Comparison of ENCODE assay signal across 21 cellular contexts in genomic region chr1:64811131-64811530, GRCh38.
A peak's percentile ranks its signal among the peaks of the same experiment; 100 is the strongest.
DNase-seq lines count a peak whose midpoint lies in the region; TF ChIP-seq lines count a peak whose summit lies in the region.
"Had no signal": no experiment of that assay in that cellular context is flagged by ENCODE, and none has a peak within 500 bp of the region (broad histone marks: within the 10 kb centered on the region; RNA-seq: fewer than 3 reads in every experiment).

No MANE protein-coding gene starts in this region.

- TF ChIP-seq CTCF in tibial artery (IDR thresholded peaks at IDR 0.05), result no peak

- no peak overlapping the region for H3K14ac ChIP-seq in neuronal stem cell (ENCODE audit: low read length)

- peak; percentile 66 for DNase-seq in DMS153 (lab: John Stamatoyannopoulos, UW)
- peak; percentile 9 for DNase-seq in NCI-H1417 treated with DMSO at 0.1 percent for 48 hours (lab: John Stamatoyannopoulos, UW)
- peak; percentile 11 for DNase-seq in NCI-H2107 (lab: John Stamatoyannopoulos, UW)
- DNase-seq in SK-N-MC (ENCODE audit: low read depth, low spot score), result peak; percentile 99
- no peak for DNase-seq in activated CD4-positive, alpha-beta T cell treated with anti-CD3 and anti-CD28 coated beads for 1 hour
- no peak for DNase-seq in neuronal stem cell (ENCODE audit: low spot score)
- no peak for DNase-seq in tibial artery
- no peak for DNase-seq in C1 segment of cervical spinal cord (lab: John Stamatoyannopoulos, UW)
- DNase-seq: CD8-positive, alpha-beta T cell; H7; HFFc6; MV-4-11; NCI-H446 treated with DMSO at 0.1 percent for 48 hours; NCI-H82; PC-9; SIG-M5; T1000 had no signal

- H3K27me3 ChIP-seq in neuronal stem cell (ENCODE audit: control insufficient read depth in 3 of 3, insufficient read depth in 3 of 3, low read depth in 1 of 3, low read length in 3 of 3) (no peaks in the 10 kb centered on the region), tibial artery (no peaks in the 10 kb centered on the region)
- H3K27me3 ChIP-seq: BLaER1 had no signal

- H2BK15ac ChIP-seq in neuronal stem cell (ENCODE audit: low read length), result no peak overlapping the region

- H2BK12ac ChIP-seq in neuronal stem cell (ENCODE audit: low read length), result no peak overlapping the region

- no peak overlapping the region for H3K27ac ChIP-seq in SK-N-MC
- no peak overlapping the region for H3K27ac ChIP-seq in neuronal stem cell (replicated peaks; ENCODE audit: low read length)
- H3K27ac ChIP-seq in tibial artery, result no peak overlapping the region
- H3K27ac ChIP-seq: A549, BLaER1, KMS-11, PC-9, RWPE1 had no signal

- H3K4me1 ChIP-seq in neuronal stem cell (ENCODE audit: control insufficient read depth in 2 of 2, insufficient read depth in 1 of 2, low read depth in 1 of 2, low read length in 2 of 2), result no peaks in the 10 kb centered on the region
- H3K4me1 ChIP-seq in tibial artery, result peaks cover 0 to 6% (median 2%) of the 10 kb centered on the region in 4 donors
- H3K4me1 ChIP-seq: A549, BLaER1 had no signal

- no peak overlapping the region for H2AK5ac ChIP-seq in neuronal stem cell (ENCODE audit: low read depth, low read length)

- no peak overlapping the region for H2AFZ ChIP-seq in neuronal stem cell (ENCODE audit: low read length)
- H2AFZ ChIP-seq: PC-9 had no signal

- no peak overlapping the region for H3K4me2 ChIP-seq in neuronal stem cell (ENCODE audit: insufficient read depth, low read length, poor library complexity, severe bottlenecking)
- H3K4me2 ChIP-seq: A549, BLaER1, KMS-11, PC-9 had no signal

- H2BK120ac ChIP-seq in neuronal stem cell (ENCODE audit: low read depth, low read length), result no peak overlapping the region

- H3K23ac ChIP-seq in neuronal stem cell (ENCODE audit: low read depth, low read length, poor library complexity), result no peak overlapping the region

- no CpG with 5 or more reads among the region's 6 CpGs for WGBS in neuronal stem cell (ENCODE audit: extremely low coverage in 2 of 2, insufficient read length in 2 of 2, insufficient replicate concordance in 1 of 2), 2 donors

- peaks cover 62% of the 10 kb centered on the region for H3K36me3 ChIP-seq in SK-N-MC (ENCODE audit: insufficient read depth, low read length)
- H3K36me3 ChIP-seq in neuronal stem cell (replicated peaks in 1 of 2; ENCODE audit: control insufficient read depth in 2 of 2, insufficient read depth in 2 of 2, low read length in 2 of 2), result peaks cover under 1 to 48% of the 10 kb centered on the region in 2 donors
- peaks cover 0 to 16% (median 0%) of the 10 kb centered on the region in 3 donors for H3K36me3 ChIP-seq in tibial artery

- H4K91ac ChIP-seq in neuronal stem cell (ENCODE audit: low read depth, low read length, poor library complexity), result no peak overlapping the region

- H3K4me3 ChIP-seq in SK-N-MC, result peak overlapping the region; percentile 49; the same call in 1 of the 2 replicates
- H3K4me3 ChIP-seq in neuronal stem cell (ENCODE audit: low read length in 2 of 2), result no peak overlapping the region
- H3K4me3 ChIP-seq in tibial artery, result no peak overlapping the region
- H3K4me3 ChIP-seq: A549, BLaER1, PC-9 had no signal

- intact Hi-C loops in tibial artery (cut with DNase I; ENCODE audit: low total_unique reads), result no loop called here

- H3K9ac ChIP-seq in SK-N-MC (ENCODE audit: insufficient read length) (no peak overlapping the region), neuronal stem cell (ENCODE audit: low read depth, low read length, poor library complexity) (no peak overlapping the region)
- H3K9ac ChIP-seq: BLaER1, KMS-11 had no signal

- H3K4ac ChIP-seq in neuronal stem cell (ENCODE audit: low read length), result no peak overlapping the region

- H3K18ac ChIP-seq in neuronal stem cell (ENCODE audit: low read length), result no peak overlapping the region

- H3K9me3 ChIP-seq in SK-N-MC (ENCODE audit: low read depth, low read length) (no peaks in the 10 kb centered on the region), neuronal stem cell (replicated peaks in 1 of 2; ENCODE audit: control insufficient read depth in 2 of 2, insufficient read depth in 1 of 2, low read depth in 1 of 2, low read length in 2 of 2) (no peaks in the 10 kb centered on the region), tibial artery (no peaks in the 10 kb centered on the region)
- H3K9me3 ChIP-seq: A549 had no signal

- no peak overlapping the region for H2BK5ac ChIP-seq in neuronal stem cell (ENCODE audit: low read length)

- H3K79me1 ChIP-seq in neuronal stem cell (ENCODE audit: low read depth, low read length), result no peaks in the 10 kb centered on the region

- no peak overlapping the region for H4K8ac ChIP-seq in neuronal stem cell (ENCODE audit: low read depth, low read length)

Comparison
In these comparisons a context has a peak if more than half of its experiments do, and no peak if none do; other contexts are left out.
1. DNase-seq: peak in DMS153 (single experiment), NCI-H1417 treated with DMSO at 0.1 percent for 48 hours (single experiment), NCI-H2107 (single experiment) and SK-N-MC (single experiment); none in activated CD4-positive, alpha-beta T cell treated with anti-CD3 and anti-CD28 coated beads for 1 hour (single experiment), neuronal stem cell (single experiment), tibial artery (0 of 2) and C1 segment of cervical spinal cord (0 of 14).